Comparison of ENCODE assay signal across 11 cellular contexts in genomic region chr15:40336129-40337122, GRCh38. TPM values are rescaled to one million over a fixed set of nuclear protein-coding genes. Genes with fewer than 3 reads are reported as not detected.
A peak's percentile ranks its signal among the peaks of the same experiment; 100 is the strongest.
DNase-seq lines count a peak whose midpoint lies in the region; ATAC-seq and TF ChIP-seq lines count a peak whose summit lies in the region.
"Had no signal": no experiment of that assay in that cellular context is flagged by ENCODE, and none has a peak within 500 bp of the region (broad histone marks: within the 10 kb centered on the region; RNA-seq: fewer than 3 reads in every experiment).

No MANE protein-coding gene starts in this region.

- H3K27me3 ChIP-seq in right atrium auricular region: no peaks in the 10 kb centered on the region
- H3K27me3 ChIP-seq in gastroesophageal sphincter: no peaks in the 10 kb centered on the region
- no peaks in the 10 kb centered on the region for H3K27me3 ChIP-seq in aorta (ENCODE audit: control insufficient read depth in 1 of 2, insufficient read depth in 2 of 2, low read length in 1 of 2)

- TF ChIP-seq CTCF in right atrium auricular region (IDR thresholded peaks at IDR 0.05) (peak in 1 of 2 donors; percentile 13), gastroesophageal sphincter (IDR thresholded peaks at IDR 0.05) (peak in 1 of 4 experiments; percentile 15)

- 59 to 69% methylated on average over 4 to 7 of the region's 18 CpGs for WGBS in gastroesophageal sphincter (ENCODE audit: low coverage in 1 of 2), 2 donors
- 57 to 59% methylated on average over 14 to 18 of the region's 18 CpGs for WGBS in aorta, 2 donors

- intact Hi-C loops in left ventricle myocardium superior (cut with micrococcal nuclease): no loop called here
- intact Hi-C loops in aorta (cut with DNase I): no loop called here

- H3K4me1 ChIP-seq in right atrium auricular region (peaks cover 0 to 89% of the 10 kb centered on the region in 2 donors), gastroesophageal sphincter (peaks cover 0 to 100% (median 60%) of the 10 kb centered on the region in 3 donors), aorta (ENCODE audit: control insufficient read depth in 1 of 2, insufficient read depth in 2 of 2, low read length in 2 of 2) (no peaks in the 10 kb centered on the region)

- H3K27ac ChIP-seq in right atrium auricular region: peak overlapping the region; percentile 96 to 97
- peak overlapping the region; percentile 96 to 98 (median 98) for H3K27ac ChIP-seq in gastroesophageal sphincter
- peak overlapping the region; percentile 96 for H3K27ac ChIP-seq in aorta (ENCODE audit: low read depth in 1 of 2, low read length in 2 of 2)

- TF ChIP-seq POLR2A in gastroesophageal sphincter (IDR thresholded peaks at IDR 0.05): no peak

- TF ChIP-seq EP300 in gastroesophageal sphincter (IDR thresholded peaks at IDR 0.05): no peak

- DNase-seq in right atrium auricular region (ENCODE audit: low spot score) (no peak), left ventricle myocardium superior (no peak), OCI-M1 (lab: John Stamatoyannopoulos, UW) (peak; percentile 70), aorta (peak in 1 of 2 donors; percentile 53), putamen (ENCODE audit: low spot score) (no peak)
- DNase-seq in activated CD4-positive, alpha-beta T cell treated with anti-CD3 and anti-CD28 coated beads for 4 hours: no peak
- DNase-seq: Caco-2 had no signal

- no peaks in the 10 kb centered on the region for H3K9me3 ChIP-seq in right atrium auricular region
- no peaks in the 10 kb centered on the region for H3K9me3 ChIP-seq in gastroesophageal sphincter
- H3K9me3 ChIP-seq in aorta (ENCODE audit: control insufficient read depth, low read length): no peaks in the 10 kb centered on the region
- H3K9me3 ChIP-seq: Caco-2 had no signal

- ATAC-seq in left ventricle myocardium superior (no peak), gastroesophageal sphincter (no peak), aorta (ENCODE audit: low FRiP score) (no peak), HG02623 (IDR thresholded peaks at IDR 0.05; ENCODE audit: unreplicated experiment) (no peak)
- ATAC-seq: left colon had no signal

- H3K4me3 ChIP-seq in right atrium auricular region (no peak overlapping the region), gastroesophageal sphincter (no peak overlapping the region), aorta (ENCODE audit: low read length in 2 of 2) (no peak overlapping the region)

- H3K36me3 ChIP-seq in right atrium auricular region (peaks cover 26% of the 10 kb centered on the region), gastroesophageal sphincter (peaks cover 0 to 31% of the 10 kb centered on the region in 2 donors), aorta (ENCODE audit: control insufficient read depth in 1 of 2, insufficient read depth in 2 of 2, low read length in 1 of 2) (no peaks in the 10 kb centered on the region)

RNA-seq across cellular contexts. Expression of gene CCDC9B, which starts 4.3 kb away (rescaled TPM):
- total RNA-seq in right atrium auricular region (10 to 100 TPM; 31.8 to 32.2 TPM), left ventricle myocardium superior (169 TPM), gastroesophageal sphincter (100 to 1,000 TPM in 1 of 4 donors, 10 to 100 TPM in 3; 28.0 to 105 (median 66.7) TPM), aorta (10 to 100 TPM; 59.6 to 66.6 TPM)
- 10 to 100 TPM; 16.2 to 44.2 TPM for polyA plus RNA-seq in aorta

RNA-seq across cellular contexts. Expression of gene INAFM2, which starts 12.9 kb away (rescaled TPM):
- total RNA-seq in right atrium auricular region (10 to 100 TPM; 45.5 to 48.9 TPM), left ventricle myocardium superior (55.8 TPM), gastroesophageal sphincter (10 to 100 TPM; 27.3 to 66.6 (median 37.5) TPM), aorta (10 to 100 TPM; 59.4 to 70.0 TPM)
- 10 to 100 TPM; 26.0 to 53.6 TPM for polyA plus RNA-seq in aorta

RNA-seq across cellular contexts. Expression of gene PHGR1, which starts 14.4 kb away (rescaled TPM):
- total RNA-seq in right atrium auricular region (not detected), left ventricle myocardium superior (not detected), gastroesophageal sphincter (not detected), aorta (not detected)
- polyA plus RNA-seq in aorta: 1,000 to 10,000 TPM in 1 of 2 donors, 10 to 100 TPM in 1; 45.9 to 1,323 TPM
- total RNA-seq: RPMI7951 had no signal

RNA-seq across cellular contexts. Expression of gene DISP2, which starts 21.6 kb away (rescaled TPM):
- total RNA-seq in right atrium auricular region: under 1 TPM; 0.11 to 0.20 TPM
- 5.2 TPM for total RNA-seq in left ventricle myocardium superior
- total RNA-seq in gastroesophageal sphincter: under 1 TPM; 0.07 to 0.19 (median 0.15) TPM
- total RNA-seq in aorta: under 1 TPM; 0.49 to 0.60 TPM
- polyA plus RNA-seq in aorta: under 1 TPM; 0.08 to 0.13 TPM

RNA-seq across cellular contexts. Expression of gene PLCB2, which starts 28.7 kb away (rescaled TPM):
- total RNA-seq in right atrium auricular region: 1 to 10 TPM; 1.9 to 8.4 TPM
- total RNA-seq in left ventricle myocardium superior: 7.5 TPM
- total RNA-seq in gastroesophageal sphincter: 10 to 100 TPM in 2 of 4 donors, 1 to 10 TPM in 2; 1.5 to 13.5 (median 8.8) TPM
- 10 to 100 TPM; 23.6 to 55.8 TPM for total RNA-seq in aorta
- 1 to 10 TPM; 5.8 to 7.2 TPM for polyA plus RNA-seq in aorta
